Comparison of ENCODE assay signal across 8 cellular contexts in the genomic region with DNA sequence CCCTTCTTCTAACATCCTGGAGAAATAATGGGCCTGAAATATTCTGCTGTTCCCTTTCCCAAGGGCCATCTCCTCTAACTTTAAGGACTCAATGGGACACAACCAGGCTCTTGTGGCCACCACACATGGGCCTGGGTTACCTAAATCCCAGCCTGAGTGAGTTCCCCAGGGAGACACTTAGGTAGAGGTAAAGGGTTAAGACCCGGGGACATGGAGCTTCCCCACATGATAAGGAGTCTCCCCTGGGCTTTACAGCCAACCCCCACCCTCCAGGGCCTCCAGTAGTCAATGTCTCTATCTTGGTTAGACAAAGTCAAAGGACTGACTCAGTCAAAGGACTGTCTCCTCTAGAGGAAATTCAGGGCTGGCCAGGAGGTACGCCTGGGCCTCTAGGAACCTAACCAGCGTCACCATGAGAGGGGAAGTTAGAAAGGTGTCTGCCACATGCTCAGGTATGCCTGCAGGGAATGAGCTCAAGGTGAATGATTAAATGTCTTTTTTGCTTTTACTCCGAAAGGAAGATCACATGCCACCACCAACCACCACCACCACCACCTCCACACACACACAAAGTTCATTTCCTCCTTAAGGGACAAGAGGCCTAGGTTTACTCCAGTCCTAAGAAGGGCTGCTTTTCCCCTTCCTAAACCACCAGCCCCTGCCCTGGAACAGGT. TPM values are rescaled to one million over a fixed set of nuclear protein-coding genes. Genes with fewer than 3 reads are reported as not detected.
DNase-seq lines count a peak whose midpoint lies in the region; ATAC-seq and TF ChIP-seq lines count a peak whose summit lies in the region.

No MANE protein-coding gene starts in this region.

- DNase-seq in activated T-cell treated with anti-CD3 and anti-CD28 coated beads, Interleukin-2, amount 50 U/mL, for 48 hours = peak; percentile 62 to 65
- DNase-seq in germinal center (ENCODE audit: low spot score) = peak; percentile 38
- DNase-seq in gastrocnemius medialis = no peak
- no peak for DNase-seq in inferior parietal cortex (ENCODE audit: extremely low spot score)
- DNase-seq in dedifferentiated amniotic fluid mesenchymal stem cell (ENCODE audit: extremely low spot score) = no peak

- intact Hi-C loops in gastrocnemius medialis (cut with DNase I; ENCODE audit: low total_unique reads) = no loop called here

- no peak for TF ChIP-seq CTCF in gastrocnemius medialis (IDR thresholded peaks at IDR 0.05 in 4 of 5, conservative IDR thresholded peaks at IDR 0.05 in 1 of 5)

- no peaks in the 10 kb centered on the region for H3K27me3 ChIP-seq in gastrocnemius medialis

- H3K4me1 ChIP-seq in gastrocnemius medialis = peaks cover 18 to 30% of the 10 kb centered on the region in 2 donors

- H3K36me3 ChIP-seq in gastrocnemius medialis = peaks cover 3 to 38% of the 10 kb centered on the region in 2 donors

- in situ Hi-C loops in gastrocnemius medialis (cut with MboI; ENCODE audit: low sequenced_read_pairs in 4 of 4) = loop anchor here in 1 of 4 donors (25.0 kb wide), 1 partner anchor 249 kb away; no protein-coding TSS in a partner anchor

- no peaks in the 10 kb centered on the region for H3K9me3 ChIP-seq in gastrocnemius medialis

- H3K4me3 ChIP-seq in gastrocnemius medialis = no peak overlapping the region

- ATAC-seq in HG03175 (IDR thresholded peaks at IDR 0.05; ENCODE audit: unreplicated experiment) = peak; percentile 29
- ATAC-seq in gastrocnemius medialis = no peak
- no peak for ATAC-seq in GM21360 (IDR thresholded peaks at IDR 0.05; ENCODE audit: unreplicated experiment)
- ATAC-seq in GM21825 (IDR thresholded peaks at IDR 0.05; ENCODE audit: unreplicated experiment) = no peak

- TF ChIP-seq POLR2A in gastrocnemius medialis (IDR thresholded peaks at IDR 0.05) = no peak

- peak overlapping the region; percentile 97 to 100 (median 98) for H3K27ac ChIP-seq in gastrocnemius medialis

RNA-seq across cellular contexts. Expression of a gene that starts 6.9 kb away (rescaled TPM):
- 100 to 1,000 TPM in 3 of 4 donors, 10 to 100 TPM in 1; 60.2 to 196 (median 125) TPM for total RNA-seq in gastrocnemius medialis

Comparison
In these comparisons a context has a peak if more than half of its experiments do, and no peak if none do; other contexts are left out.
1. DNase-seq: peak in activated T-cell treated with anti-CD3 and anti-CD28 coated beads, Interleukin-2, amount 50 U/mL, for 48 hours (2 of 2) and germinal center (single experiment); none in gastrocnemius medialis (0 of 2), inferior parietal cortex (single experiment) and dedifferentiated amniotic fluid mesenchymal stem cell (single experiment).